In the genomic region with DNA sequence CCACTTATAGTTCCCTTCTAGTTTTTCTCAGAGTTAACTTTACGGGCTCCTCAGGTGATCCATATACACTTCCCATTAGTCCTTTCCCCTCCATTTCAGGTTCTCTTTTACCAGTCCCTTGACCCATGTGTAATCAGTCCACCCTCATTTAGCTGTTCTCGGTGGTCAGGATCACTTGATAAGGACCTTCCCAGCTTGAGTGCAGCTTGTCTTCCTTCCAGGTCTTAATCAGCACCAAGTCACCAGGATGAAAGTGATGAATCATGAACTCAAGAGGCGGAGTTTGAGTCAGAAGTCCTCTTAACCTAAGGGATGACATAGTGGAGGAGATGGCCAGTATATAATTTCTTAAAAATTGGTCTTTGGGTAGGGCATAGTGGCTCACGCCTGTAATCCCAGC, we compare ENCODE assay signal across 1 cellular context.
TF ChIP-seq lines count a peak whose summit lies in the region.

No MANE protein-coding gene starts in this region.

TF ChIP-seq in K562, 482 proteins besides CTCF, POLR2A, EP300 and RAD21 (continued from another document):
- TF ChIP-seq GABPB2 (CRISPR knock-in tag; conservative IDR thresholded peaks at IDR 0.05) (no peak), SMARCE1 (IDR thresholded peaks at IDR 0.05) (peak; percentile 74; the same call in 1 of the 2 replicates), ZEB2 (IDR thresholded peaks at IDR 0.05) (peak; percentile 51; the same call in 1 of the 2 replicates), SMARCC2 (IDR thresholded peaks at IDR 0.05; ENCODE audit: low read depth) (peak; percentile 68; the same call in 1 of the 2 replicates), ZNF311 (CRISPR knock-in tag; IDR thresholded peaks at IDR 0.05) (no peak), HDAC3 (IDR thresholded peaks at IDR 0.05; ENCODE audit: borderline replicate concordance, partially characterized antibody) (peak; percentile 56), ZNF583 (CRISPR knock-in tag; IDR thresholded peaks at IDR 0.05) (no peak), SIRT6 (IDR thresholded peaks at IDR 0.05; ENCODE audit: low read depth, low read length) (no peak), HDAC2 (IDR thresholded peaks at IDR 0.05) (peak; percentile 68; the same call in 1 of the 2 replicates), TAF7 (tag; IDR thresholded peaks at IDR 0.05) (no peak), SIN3A (IDR thresholded peaks at IDR 0.05; ENCODE audit: borderline replicate concordance in 2 of 2, control insufficient read depth in 1 of 2, low read depth in 2 of 2, low read length in 2 of 2) (no peak), TOE1 (IDR thresholded peaks at IDR 0.05; ENCODE audit: borderline replicate concordance) (peak; percentile 55; the same call in 1 of the 2 replicates), TOE1 (CRISPR knock-in tag; IDR thresholded peaks at IDR 0.05; ENCODE audit: borderline replicate concordance, low read depth) (no peak), FOS (IDR thresholded peaks at IDR 0.05; ENCODE audit: extremely low read depth, insufficient read length) (peak; percentile 6), ARID1B (IDR thresholded peaks at IDR 0.05) (peak; percentile 91), GATA2 (CRISPR knock-in tag; IDR thresholded peaks at IDR 0.05) (peak; percentile 79), ZNF121 (CRISPR knock-in tag; conservative IDR thresholded peaks at IDR 0.05) (no peak), SOX6 (IDR thresholded peaks at IDR 0.05) (0 out of 2 replicates have a peak, but pooled peaks have one; percentile 33)
- TF ChIP-seq, protein P1, sequence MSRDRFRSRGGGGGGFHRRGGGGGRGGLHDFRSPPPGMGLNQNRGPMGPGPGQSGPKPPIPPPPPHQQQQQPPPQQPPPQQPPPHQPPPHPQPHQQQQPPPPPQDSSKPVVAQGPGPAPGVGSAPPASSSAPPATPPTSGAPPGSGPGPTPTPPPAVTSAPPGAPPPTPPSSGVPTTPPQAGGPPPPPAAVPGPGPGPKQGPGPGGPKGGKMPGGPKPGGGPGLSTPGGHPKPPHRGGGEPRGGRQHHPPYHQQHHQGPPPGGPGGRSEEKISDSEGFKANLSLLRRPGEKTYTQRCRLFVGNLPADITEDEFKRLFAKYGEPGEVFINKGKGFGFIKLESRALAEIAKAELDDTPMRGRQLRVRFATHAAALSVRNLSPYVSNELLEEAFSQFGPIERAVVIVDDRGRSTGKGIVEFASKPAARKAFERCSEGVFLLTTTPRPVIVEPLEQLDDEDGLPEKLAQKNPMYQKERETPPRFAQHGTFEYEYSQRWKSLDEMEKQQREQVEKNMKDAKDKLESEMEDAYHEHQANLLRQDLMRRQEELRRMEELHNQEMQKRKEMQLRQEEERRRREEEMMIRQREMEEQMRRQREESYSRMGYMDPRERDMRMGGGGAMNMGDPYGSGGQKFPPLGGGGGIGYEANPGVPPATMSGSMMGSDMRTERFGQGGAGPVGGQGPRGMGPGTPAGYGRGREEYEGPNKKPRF (IDR thresholded peaks at IDR 0.05; ENCODE audit: low read depth, low read length) = no peak
- TF ChIP-seq, protein P2, sequence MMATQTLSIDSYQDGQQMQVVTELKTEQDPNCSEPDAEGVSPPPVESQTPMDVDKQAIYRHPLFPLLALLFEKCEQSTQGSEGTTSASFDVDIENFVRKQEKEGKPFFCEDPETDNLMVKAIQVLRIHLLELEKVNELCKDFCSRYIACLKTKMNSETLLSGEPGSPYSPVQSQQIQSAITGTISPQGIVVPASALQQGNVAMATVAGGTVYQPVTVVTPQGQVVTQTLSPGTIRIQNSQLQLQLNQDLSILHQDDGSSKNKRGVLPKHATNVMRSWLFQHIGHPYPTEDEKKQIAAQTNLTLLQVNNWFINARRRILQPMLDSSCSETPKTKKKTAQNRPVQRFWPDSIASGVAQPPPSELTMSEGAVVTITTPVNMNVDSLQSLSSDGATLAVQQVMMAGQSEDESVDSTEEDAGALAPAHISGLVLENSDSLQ (IDR thresholded peaks at IDR 0.05) = peak; percentile 75
- TF ChIP-seq, protein P3, sequence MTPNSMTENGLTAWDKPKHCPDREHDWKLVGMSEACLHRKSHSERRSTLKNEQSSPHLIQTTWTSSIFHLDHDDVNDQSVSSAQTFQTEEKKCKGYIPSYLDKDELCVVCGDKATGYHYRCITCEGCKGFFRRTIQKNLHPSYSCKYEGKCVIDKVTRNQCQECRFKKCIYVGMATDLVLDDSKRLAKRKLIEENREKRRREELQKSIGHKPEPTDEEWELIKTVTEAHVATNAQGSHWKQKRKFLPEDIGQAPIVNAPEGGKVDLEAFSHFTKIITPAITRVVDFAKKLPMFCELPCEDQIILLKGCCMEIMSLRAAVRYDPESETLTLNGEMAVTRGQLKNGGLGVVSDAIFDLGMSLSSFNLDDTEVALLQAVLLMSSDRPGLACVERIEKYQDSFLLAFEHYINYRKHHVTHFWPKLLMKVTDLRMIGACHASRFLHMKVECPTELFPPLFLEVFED (CRISPR knock-in tag; conservative IDR thresholded peaks at IDR 0.05) = no peak
- TF ChIP-seq, protein P4, sequence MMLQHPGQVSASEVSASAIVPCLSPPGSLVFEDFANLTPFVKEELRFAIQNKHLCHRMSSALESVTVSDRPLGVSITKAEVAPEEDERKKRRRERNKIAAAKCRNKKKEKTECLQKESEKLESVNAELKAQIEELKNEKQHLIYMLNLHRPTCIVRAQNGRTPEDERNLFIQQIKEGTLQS (IDR thresholded peaks at IDR 0.05) = peak; percentile 74
- TF ChIP-seq, protein P4 (CRISPR knock-in tag; conservative IDR thresholded peaks at IDR 0.05) = no peak
- TF ChIP-seq, protein P5, sequence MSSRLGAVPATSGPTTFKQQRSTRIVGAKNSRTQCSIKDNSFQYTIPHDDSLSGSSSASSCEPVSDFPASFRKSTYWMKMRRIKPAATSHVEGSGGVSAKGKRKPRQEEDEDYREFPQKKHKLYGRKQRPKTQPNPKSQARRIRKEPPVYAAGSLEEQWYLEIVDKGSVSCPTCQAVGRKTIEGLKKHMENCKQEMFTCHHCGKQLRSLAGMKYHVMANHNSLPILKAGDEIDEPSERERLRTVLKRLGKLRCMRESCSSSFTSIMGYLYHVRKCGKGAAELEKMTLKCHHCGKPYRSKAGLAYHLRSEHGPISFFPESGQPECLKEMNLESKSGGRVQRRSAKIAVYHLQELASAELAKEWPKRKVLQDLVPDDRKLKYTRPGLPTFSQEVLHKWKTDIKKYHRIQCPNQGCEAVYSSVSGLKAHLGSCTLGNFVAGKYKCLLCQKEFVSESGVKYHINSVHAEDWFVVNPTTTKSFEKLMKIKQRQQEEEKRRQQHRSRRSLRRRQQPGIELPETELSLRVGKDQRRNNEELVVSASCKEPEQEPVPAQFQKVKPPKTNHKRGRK (tag; IDR thresholded peaks at IDR 0.05) = no peak
- TF ChIP-seq, protein P6, sequence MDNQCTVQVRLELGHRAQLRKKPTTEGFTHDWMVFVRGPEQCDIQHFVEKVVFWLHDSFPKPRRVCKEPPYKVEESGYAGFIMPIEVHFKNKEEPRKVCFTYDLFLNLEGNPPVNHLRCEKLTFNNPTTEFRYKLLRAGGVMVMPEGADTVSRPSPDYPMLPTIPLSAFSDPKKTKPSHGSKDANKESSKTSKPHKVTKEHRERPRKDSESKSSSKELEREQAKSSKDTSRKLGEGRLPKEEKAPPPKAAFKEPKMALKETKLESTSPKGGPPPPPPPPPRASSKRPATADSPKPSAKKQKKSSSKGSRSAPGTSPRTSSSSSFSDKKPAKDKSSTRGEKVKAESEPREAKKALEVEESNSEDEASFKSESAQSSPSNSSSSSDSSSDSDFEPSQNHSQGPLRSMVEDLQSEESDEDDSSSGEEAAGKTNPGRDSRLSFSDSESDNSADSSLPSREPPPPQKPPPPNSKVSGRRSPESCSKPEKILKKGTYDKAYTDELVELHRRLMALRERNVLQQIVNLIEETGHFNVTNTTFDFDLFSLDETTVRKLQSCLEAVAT (IDR thresholded peaks at IDR 0.05) = 0 out of 4 replicates have a peak, but pooled peaks of 1 of the 2 experiments have one; percentile 52
- TF ChIP-seq, protein P7, sequence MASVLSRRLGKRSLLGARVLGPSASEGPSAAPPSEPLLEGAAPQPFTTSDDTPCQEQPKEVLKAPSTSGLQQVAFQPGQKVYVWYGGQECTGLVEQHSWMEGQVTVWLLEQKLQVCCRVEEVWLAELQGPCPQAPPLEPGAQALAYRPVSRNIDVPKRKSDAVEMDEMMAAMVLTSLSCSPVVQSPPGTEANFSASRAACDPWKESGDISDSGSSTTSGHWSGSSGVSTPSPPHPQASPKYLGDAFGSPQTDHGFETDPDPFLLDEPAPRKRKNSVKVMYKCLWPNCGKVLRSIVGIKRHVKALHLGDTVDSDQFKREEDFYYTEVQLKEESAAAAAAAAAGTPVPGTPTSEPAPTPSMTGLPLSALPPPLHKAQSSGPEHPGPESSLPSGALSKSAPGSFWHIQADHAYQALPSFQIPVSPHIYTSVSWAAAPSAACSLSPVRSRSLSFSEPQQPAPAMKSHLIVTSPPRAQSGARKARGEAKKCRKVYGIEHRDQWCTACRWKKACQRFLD (CRISPR knock-in tag; IDR thresholded peaks at IDR 0.05) = no peak
- TF ChIP-seq, protein P8, sequence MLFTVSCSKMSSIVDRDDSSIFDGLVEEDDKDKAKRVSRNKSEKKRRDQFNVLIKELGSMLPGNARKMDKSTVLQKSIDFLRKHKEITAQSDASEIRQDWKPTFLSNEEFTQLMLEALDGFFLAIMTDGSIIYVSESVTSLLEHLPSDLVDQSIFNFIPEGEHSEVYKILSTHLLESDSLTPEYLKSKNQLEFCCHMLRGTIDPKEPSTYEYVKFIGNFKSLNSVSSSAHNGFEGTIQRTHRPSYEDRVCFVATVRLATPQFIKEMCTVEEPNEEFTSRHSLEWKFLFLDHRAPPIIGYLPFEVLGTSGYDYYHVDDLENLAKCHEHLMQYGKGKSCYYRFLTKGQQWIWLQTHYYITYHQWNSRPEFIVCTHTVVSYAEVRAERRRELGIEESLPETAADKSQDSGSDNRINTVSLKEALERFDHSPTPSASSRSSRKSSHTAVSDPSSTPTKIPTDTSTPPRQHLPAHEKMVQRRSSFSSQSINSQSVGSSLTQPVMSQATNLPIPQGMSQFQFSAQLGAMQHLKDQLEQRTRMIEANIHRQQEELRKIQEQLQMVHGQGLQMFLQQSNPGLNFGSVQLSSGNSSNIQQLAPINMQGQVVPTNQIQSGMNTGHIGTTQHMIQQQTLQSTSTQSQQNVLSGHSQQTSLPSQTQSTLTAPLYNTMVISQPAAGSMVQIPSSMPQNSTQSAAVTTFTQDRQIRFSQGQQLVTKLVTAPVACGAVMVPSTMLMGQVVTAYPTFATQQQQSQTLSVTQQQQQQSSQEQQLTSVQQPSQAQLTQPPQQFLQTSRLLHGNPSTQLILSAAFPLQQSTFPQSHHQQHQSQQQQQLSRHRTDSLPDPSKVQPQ (CRISPR knock-in tag; IDR thresholded peaks at IDR 0.05; ENCODE audit: borderline replicate concordance) = no peak
- TF ChIP-seq, protein P9, sequence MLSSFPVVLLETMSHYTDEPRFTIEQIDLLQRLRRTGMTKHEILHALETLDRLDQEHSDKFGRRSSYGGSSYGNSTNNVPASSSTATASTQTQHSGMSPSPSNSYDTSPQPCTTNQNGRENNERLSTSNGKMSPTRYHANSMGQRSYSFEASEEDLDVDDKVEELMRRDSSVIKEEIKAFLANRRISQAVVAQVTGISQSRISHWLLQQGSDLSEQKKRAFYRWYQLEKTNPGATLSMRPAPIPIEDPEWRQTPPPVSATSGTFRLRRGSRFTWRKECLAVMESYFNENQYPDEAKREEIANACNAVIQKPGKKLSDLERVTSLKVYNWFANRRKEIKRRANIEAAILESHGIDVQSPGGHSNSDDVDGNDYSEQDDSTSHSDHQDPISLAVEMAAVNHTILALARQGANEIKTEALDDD (IDR thresholded peaks at IDR 0.05) = peak; percentile 98
TF ChIP-seq in K562: peak in this region for 63.
